10 cellular contexts compared by ENCODE assay signal in genomic region chrX:114619874-114620273, GRCh38. TPM values are rescaled to one million over a fixed set of nuclear protein-coding genes. Genes with fewer than 3 reads are reported as not detected.
DNase-seq lines count a peak whose midpoint lies in the region; ATAC-seq, FAIRE-seq and TF ChIP-seq lines count a peak whose summit lies in the region.
"Had no signal": no experiment of that assay in that cellular context is flagged by ENCODE, and none has a peak within 500 bp of the region (broad histone marks: within the 10 kb centered on the region; RNA-seq: fewer than 3 reads in every experiment).

No MANE protein-coding gene starts in this region.

- H3K27me3 ChIP-seq in K562 (ENCODE audit: control insufficient read depth in 2 of 2, insufficient read depth in 2 of 2, low read length in 2 of 2) (no peaks in the 10 kb centered on the region), sigmoid colon (no peaks in the 10 kb centered on the region)

- H3K4me1 ChIP-seq in K562 (replicated peaks in 1 of 2; ENCODE audit: control insufficient read depth in 2 of 2, insufficient read depth in 2 of 2, low read length in 2 of 2): no peaks in the 10 kb centered on the region
- H3K4me1 ChIP-seq in sigmoid colon: no peaks in the 10 kb centered on the region

- DNase-seq in K562 (ENCODE audit: extremely low read depth in 1 of 4, low spot score in 3 of 4) (peak; percentile 10 to 25 (median 17)), nephron progenitor cell (peak; percentile 4), sigmoid colon (no peak), T-helper 2 cell (no peak), cerebellar cortex (ENCODE audit: low spot score) (no peak)
- no peak for DNase-seq in activated T-cell treated with anti-CD3 and anti-CD28 coated beads, Interleukin-2, amount 50 U/mL, for 4 hours

- no peaks in the 10 kb centered on the region for H4K20me1 ChIP-seq in K562 (replicated peaks; ENCODE audit: control insufficient read depth, insufficient read depth, low read length)

- no peaks in the 10 kb centered on the region for H3K9me1 ChIP-seq in K562 (ENCODE audit: control insufficient read depth, insufficient read depth, low read length)

- H3K27ac ChIP-seq in K562 (ENCODE audit: extremely low read depth, low read depth, low read length) (no peak overlapping the region), sigmoid colon (no peak overlapping the region)

- H2AFZ ChIP-seq in K562 (ENCODE audit: low read depth, low read length): no peak overlapping the region

- in situ Hi-C loops in K562 (cut with MboI): no loop called here

- H3K9me3 Mint-ChIP-seq in nephron progenitor cell: no peaks in the 10 kb centered on the region
- no peaks in the 10 kb centered on the region for H3K9me3 Mint-ChIP-seq in activated T-cell treated with anti-CD3 and anti-CD28 coated beads, Interleukin-2, amount 50 U/mL, for 4 hours

- TF ChIP-seq RAD21 in K562 (CRISPR knock-in tag; conservative IDR thresholded peaks at IDR 0.05 in 1 of 2, IDR thresholded peaks at IDR 0.05 in 1 of 2): no peak

- 8% methylated on average over 2 of the region's 2 CpGs for WGBS in K562 (ENCODE audit: insufficient coverage, low coverage, missing lambda C conversion rate)
- WGBS in sigmoid colon, 2 donors: 49 to 56% methylated on average over 2 of the region's 2 CpGs

- H3K27ac Mint-ChIP-seq in nephron progenitor cell: no peak overlapping the region

- peak in 2 of 3 experiments; percentile 39 to 43; a peak in 2 of 6 replicates for TF ChIP-seq CTCF in K562 (IDR thresholded peaks at IDR 0.05 in 2 of 3, conservative IDR thresholded peaks at IDR 0.05 in 1 of 3; ENCODE audit: insufficient read depth in 2 of 3, low read depth in 1 of 3, low read length in 3 of 3)
- TF ChIP-seq CTCF in nephron progenitor cell (IDR thresholded peaks at IDR 0.05): peak; percentile 54
- TF ChIP-seq CTCF in sigmoid colon (IDR thresholded peaks at IDR 0.05): no peak

- no peak for TF ChIP-seq EP300 in K562 (IDR thresholded peaks at IDR 0.05; ENCODE audit: low read length)
- no peak for TF ChIP-seq EP300 in sigmoid colon (IDR thresholded peaks at IDR 0.05)

- no peak overlapping the region for H3K4me2 ChIP-seq in K562 (ENCODE audit: insufficient read depth, low read length)

- H3K9me3 ChIP-seq in K562 (replicated peaks; ENCODE audit: control insufficient read depth, insufficient read depth, low read depth, low read length): no peaks in the 10 kb centered on the region
- no peaks in the 10 kb centered on the region for H3K9me3 ChIP-seq in sigmoid colon

- peak; percentile 49 for FAIRE-seq in K562 (lab: Jason Lieb, UNC)

- no peaks in the 10 kb centered on the region for H3K27me3 Mint-ChIP-seq in nephron progenitor cell (ENCODE audit: low read depth, poor library complexity)
- no peaks in the 10 kb centered on the region for H3K27me3 Mint-ChIP-seq in activated T-cell treated with anti-CD3 and anti-CD28 coated beads, Interleukin-2, amount 50 U/mL, for 4 hours (ENCODE audit: low read depth)

- BruUV-seq in K562 (replicated peaks; lab: Mats Ljungman, UMichigan): no TSS peak

- no peak overlapping the region for H3K9ac ChIP-seq in K562 (ENCODE audit: insufficient read depth in 1 of 2, low read depth in 2 of 2, low read length in 2 of 2)

- H3K36me3 Mint-ChIP-seq in nephron progenitor cell (ENCODE audit: low read depth): no peaks in the 10 kb centered on the region
- H3K36me3 Mint-ChIP-seq in activated T-cell treated with anti-CD3 and anti-CD28 coated beads, Interleukin-2, amount 50 U/mL, for 4 hours (ENCODE audit: insufficient read depth): no peaks in the 10 kb centered on the region

- POLR2A ChIA-PET in K562 (lab: Yijun Ruan, JAX): no interaction called here

- H3K36me3 ChIP-seq in K562 (ENCODE audit: control insufficient read depth, insufficient read depth, low read length) (no peaks in the 10 kb centered on the region), sigmoid colon (no peaks in the 10 kb centered on the region)

- no peaks in the 10 kb centered on the region for H3K79me2 ChIP-seq in K562 (ENCODE audit: control insufficient read depth, insufficient read depth, low read length)

- TF ChIP-seq POLR2A in K562 (conservative IDR thresholded peaks at IDR 0.05) (no peak), sigmoid colon (IDR thresholded peaks at IDR 0.05) (no peak)

- no peak overlapping the region for H3K4me3 ChIP-seq in K562
- H3K4me3 ChIP-seq in sigmoid colon: no peak overlapping the region
- H3K4me3 ChIP-seq: lung had no signal

- no peaks in the 10 kb centered on the region for H3K4me1 Mint-ChIP-seq in nephron progenitor cell
- no peaks in the 10 kb centered on the region for H3K4me1 Mint-ChIP-seq in activated T-cell treated with anti-CD3 and anti-CD28 coated beads, Interleukin-2, amount 50 U/mL, for 4 hours (ENCODE audit: low read depth)

- CTCF ChIA-PET in K562 (lab: Yijun Ruan, JAX; ENCODE audit: low intra/inter-chr PET ratio): no interaction called here

- intact Hi-C loops in K562 (cut with micrococcal nuclease) (loop anchor here (5.0 kb wide), 1 partner anchor 337 kb away; no protein-coding TSS in a partner anchor), sigmoid colon (cut with DNase I) (no loop called here)

- ATAC-seq in GM18508 (IDR thresholded peaks at IDR 0.05; ENCODE audit: insufficient read depth, unreplicated experiment) (peak; percentile 81), HG03175 (IDR thresholded peaks at IDR 0.05; ENCODE audit: unreplicated experiment) (peak; percentile 75), K562 (0 out of 3 replicates have a peak, but pooled peaks have one; percentile 49)
- no peak for ATAC-seq in activated T-cell treated with anti-CD3 and anti-CD28 coated beads, Interleukin-2, amount 50 U/mL, for 4 hours

- H3K4me3 Mint-ChIP-seq in nephron progenitor cell: no peak overlapping the region
- H3K4me3 Mint-ChIP-seq in activated T-cell treated with anti-CD3 and anti-CD28 coated beads, Interleukin-2, amount 50 U/mL, for 4 hours: no peak overlapping the region

TF ChIP-seq in K562, 482 proteins besides CTCF, POLR2A, EP300 and RAD21 (continues in another document):
- no peak for TF ChIP-seq ZNF785 (CRISPR knock-in tag; IDR thresholded peaks at IDR 0.05)
- no peak for TF ChIP-seq ZNF696 (CRISPR knock-in tag; conservative IDR thresholded peaks at IDR 0.05)
- no peak for TF ChIP-seq PHB2 (IDR thresholded peaks at IDR 0.05; ENCODE audit: low read depth)
- TF ChIP-seq BRF2 (IDR thresholded peaks at IDR 0.05; ENCODE audit: borderline replicate concordance, insufficient read depth, insufficient read length): no peak
- no peak for TF ChIP-seq SMAD3 (CRISPR knock-in tag; conservative IDR thresholded peaks at IDR 0.05)
- TF ChIP-seq SIN3A (IDR thresholded peaks at IDR 0.05; ENCODE audit: borderline replicate concordance in 2 of 2, control insufficient read depth in 1 of 2, low read depth in 2 of 2, low read length in 2 of 2): no peak
- TF ChIP-seq DACH1 (IDR thresholded peaks at IDR 0.05; ENCODE audit: partially characterized antibody): no peak
- no peak for TF ChIP-seq SMAD1 (IDR thresholded peaks at IDR 0.05; ENCODE audit: low read depth, low read length, partially characterized antibody)
- TF ChIP-seq SFPQ (IDR thresholded peaks at IDR 0.05; ENCODE audit: low read depth, low read length): no peak
- no peak for TF ChIP-seq ZNF232 (CRISPR knock-in tag; IDR thresholded peaks at IDR 0.05)

RNA-seq across cellular contexts. Expression of gene HTR2C, which starts 36.0 kb away (rescaled TPM):
- total RNA-seq in K562 (2011; cell fraction: chromatin; rRNA removed; ENCODE audit: low replicate concordance): 0.09 and 0.65 TPM in 2 replicates
- 0.17 and 0.26 TPM in 2 replicates for total RNA-seq in K562 (2011; cell fraction: nucleolus; rRNA removed)
- total RNA-seq in K562 (2011; cell fraction: nucleoplasm; rRNA removed): 0.29 and 0.31 TPM in 2 replicates
- total RNA-seq in K562 (2014; rRNA removed) (0.05 and 0.12 TPM in 2 replicates), K562 (2014; rRNA removed; fragmentation: Illumina TruSeq; extraction: Trizol) (0.07 and 0.16 TPM in 2 replicates), K562 (2015; rRNA removed; fragmentation: Illumina TruSeq; extraction: Trizol) (0.08 and 0.14 TPM in 2 replicates), K562 (2021) (0.04 and 0.11 TPM in 2 replicates), sigmoid colon (not detected)
- polyA plus RNA-seq in K562 (2011; rRNA removed) (0.22 TPM in 1 of 2 replicates, not detected in the other), K562 (2014; fragmentation: Illumina TruSeq; extraction: Trizol) (0.12 and 0.14 TPM in 2 replicates), K562 (2014; fragmentation: Nextera tagmentation; extraction: Ambion mirVana) (under 1 TPM; 0.07 to 0.10 TPM), K562 (2014; rRNA removed) (0.21 and 0.26 TPM in 2 replicates), sigmoid colon (not detected)
- polyA plus RNA-seq in K562 (2011; cell fraction: cytosol; rRNA removed): 0.01 and 0.10 TPM in 2 replicates
- 0.01 and 0.30 TPM in 2 replicates for polyA plus RNA-seq in K562 (2011; cell fraction: nucleus; rRNA removed)
- polyA plus RNA-seq in K562 (2012): 0.07 and 0.30 TPM in 2 replicates
- 0.32 TPM in 1 of 2 replicates, not detected in the other for polyA minus RNA-seq in K562 (2011; rRNA and poly(A)+ RNA removed)
- not detected in 2 replicates for polyA minus RNA-seq in K562 (2011; cell fraction: cytosol; rRNA and poly(A)+ RNA removed)
- not detected in 2 replicates for polyA minus RNA-seq in K562 (2011; cell fraction: nucleus; rRNA and poly(A)+ RNA removed)
- not detected for total RNA-seq in activated T-cell treated with anti-CD3 and anti-CD28 coated beads, Interleukin-2, amount 50 U/mL, for 4 hours
- total RNA-seq: activated CD8-positive, alpha-beta memory T cell treated with anti-CD3 and anti-CD28 coated beads for 36 hours had no signal
- polyA plus RNA-seq: lung had no signal

Comparison
In these comparisons a context has a peak if more than half of its experiments do, and no peak if none do; other contexts are left out.
1. ATAC-seq: peak in GM18508 (single experiment), HG03175 (single experiment) and K562 (single experiment); none in activated T-cell treated with anti-CD3 and anti-CD28 coated beads, Interleukin-2, amount 50 U/mL, for 4 hours (0 of 2).
2. DNase-seq: peak in K562 (4 of 4) and nephron progenitor cell (single experiment); none in activated T-cell treated with anti-CD3 and anti-CD28 coated beads, Interleukin-2, amount 50 U/mL, for 4 hours (single experiment), sigmoid colon (single experiment), T-helper 2 cell (0 of 5) and cerebellar cortex (single experiment).
3. CTCF ChIP-seq: peak in K562 (2 of 3) and nephron progenitor cell (single experiment); none in sigmoid colon (0 of 4).